ENCODE assay signal across 8 cellular contexts in genomic region chr17:77391668-77392375, GRCh38.
DNase-seq lines count a peak whose midpoint lies in the region; ATAC-seq and TF ChIP-seq lines count a peak whose summit lies in the region.

No MANE protein-coding gene starts in this region.

- TF ChIP-seq POLR2A in lower leg skin (IDR thresholded peaks at IDR 0.05) (no peak), testis (IDR thresholded peaks at IDR 0.05) (no peak), erythroblast (IDR thresholded peaks at IDR 0.05; ENCODE audit: low read length) (no peak)

- H3K9me3 ChIP-seq in Panc1 (ENCODE audit: control insufficient read depth, insufficient read depth, low read depth, low read length) (no peaks in the 10 kb centered on the region), testis (no peaks in the 10 kb centered on the region)

- peak; percentile 99 for DNase-seq in AG10803 (ENCODE audit: low read depth)
- DNase-seq in Panc1 (ENCODE audit: low read depth, low spot score) = peak; percentile 54
- DNase-seq in cerebellar cortex (ENCODE audit: low spot score) = peak; percentile 74
- peak; percentile 89 to 96 for DNase-seq in lower leg skin (ENCODE audit: low spot score in 2 of 2)
- DNase-seq in testis = peak; percentile 77
- DNase-seq in erythroblast (lab: John Stamatoyannopoulos, UW) = no peak

- intact Hi-C loops in Panc1 (cut with micrococcal nuclease; ENCODE audit: unreplicated experiment) (loop anchor here (10.0 kb wide), 1 partner anchor 57 kb away; no protein-coding TSS in a partner anchor), lower leg skin (cut with DNase I; ENCODE audit: low total_unique reads) (no loop called here), testis (cut with DNase I; ENCODE audit: low total_unique reads) (no loop called here)

- ATAC-seq in Panc1 (peak; percentile 62), GM19455 (IDR thresholded peaks at IDR 0.05; ENCODE audit: unreplicated experiment) (no peak), GM21529 (IDR thresholded peaks at IDR 0.05; ENCODE audit: unreplicated experiment) (no peak)

- H3K4me3 ChIP-seq in AG10803 (ENCODE audit: low read length) (no peak overlapping the region; the same call in 1 of the 2 replicates), Panc1 (ENCODE audit: low read depth in 2 of 2, low read length in 2 of 2) (peak overlapping the region in 1 of 2 experiments; percentile 11; a peak in 2 of 4 replicates), lower leg skin (ENCODE audit: low read depth, poor library complexity, severe bottlenecking) (no peak overlapping the region), testis (no peak overlapping the region)

- no peaks in the 10 kb centered on the region for H3K36me3 ChIP-seq in Panc1 (ENCODE audit: control insufficient read depth, insufficient read depth, low read length)
- no peaks in the 10 kb centered on the region for H3K36me3 ChIP-seq in testis (ENCODE audit: low read depth, missing control alignments)

- H3K27me3 ChIP-seq in Panc1 (ENCODE audit: control insufficient read depth, insufficient read depth, low read length) (no peaks in the 10 kb centered on the region), testis (no peaks in the 10 kb centered on the region)

- CTCF ChIA-PET in Panc1 (lab: Charles Lee) = interaction anchor here (1.0 to 1.3 kb wide), 2 partner anchors 9 kb away, joined by 5 to 6 read pairs; no protein-coding TSS in a partner anchor

- POLR2A ChIA-PET in Panc1 (lab: Charles Lee) = interaction anchor here (0.7 kb wide), 1 partner anchor 179 kb away, joined by 3 read pairs; no protein-coding TSS in a partner anchor

- H3K27ac ChIP-seq in Panc1 (ENCODE audit: low read length) (peak overlapping the region; percentile 91), testis (peak overlapping the region; percentile 73 to 82)

- H3K4me1 ChIP-seq in Panc1 (ENCODE audit: control insufficient read depth, insufficient read depth, low read length) (peaks cover 82% of the 10 kb centered on the region), testis (peaks cover 77% of the 10 kb centered on the region)

- TF ChIP-seq CTCF in AG10803 (conservative IDR thresholded peaks at IDR 0.05; ENCODE audit: low read length) (no peak), Panc1 (IDR thresholded peaks at IDR 0.05) (no peak), lower leg skin (IDR thresholded peaks at IDR 0.05) (no peak), testis (IDR thresholded peaks at IDR 0.05) (no peak)

- in situ Hi-C loops in Panc1 (cut with HindIII; ENCODE audit: low pct_unique_long_range_greater_than_20kb, low sequenced_read_pairs) = no loop called here

- BruUV-seq in Panc1 (replicated peaks; lab: Mats Ljungman, UMichigan) = no TSS peak

- 8 to 25% methylated on average over 6 to 7 of the region's 7 CpGs for WGBS in lower leg skin, 2 donors
- WGBS in testis, 2 donors = 31 to 48% methylated on average over 7 of the region's 7 CpGs

Comparison
In these comparisons a context has a peak if more than half of its experiments do, and no peak if none do; other contexts are left out.
1. DNase-seq: peak in AG10803 (single experiment), Panc1 (single experiment), cerebellar cortex (single experiment), lower leg skin (2 of 2) and testis (single experiment); none in erythroblast (0 of 2).